Comparison of ENCODE assay signal across 10 cellular contexts in genomic region chr4:69760455-69760854, GRCh38. TPM values are rescaled to one million over a fixed set of nuclear protein-coding genes. Genes with fewer than 3 reads are reported as not detected.
DNase-seq lines count a peak whose midpoint lies in the region; ATAC-seq and TF ChIP-seq lines count a peak whose summit lies in the region.
"Had no signal": no experiment of that assay in that cellular context is flagged by ENCODE, and none has a peak within 500 bp of the region (broad histone marks: within the 10 kb centered on the region; RNA-seq: fewer than 3 reads in every experiment).

SULT1B1 (minus strand) TSS chr4:69760620; CDS start chr4:69755217, 5,403 bp downstream.

- peak; percentile 81 for ATAC-seq in Right ventricle myocardium superior (ENCODE audit: poor library complexity)
- ATAC-seq in left lobe of liver, result peak; percentile 90
- no peak for ATAC-seq in GM21447 (IDR thresholded peaks at IDR 0.05; ENCODE audit: unreplicated experiment)

- TF ChIP-seq CTCF in right atrium auricular region (IDR thresholded peaks at IDR 0.05) (no peak), type B pancreatic cell (conservative IDR thresholded peaks at IDR 0.05) (no peak)

- no peaks in the 10 kb centered on the region for H3K27me3 ChIP-seq in right atrium auricular region

- DNase-seq in Right ventricle myocardium superior (no peak), right atrium auricular region (ENCODE audit: low spot score) (no peak), left lobe of liver (ENCODE audit: low spot score) (peak; percentile 77), type B pancreatic cell (ENCODE audit: extremely low spot score, unreplicated experiment) (no peak), ecto neural progenitor cell (ENCODE audit: low spot score) (no peak), AG08396 (ENCODE audit: low spot score) (no peak)
- DNase-seq in activated naive CD4-positive, alpha-beta T cell treated with anti-CD3 and anti-CD28 coated beads, Interleukin-2, amount 50 U/mL, for 16 hours, result peak; percentile 23

- intact Hi-C loops in Right ventricle myocardium superior (cut with DNase I), result no loop called here

- H3K27ac Mint-ChIP-seq in type B pancreatic cell, result peak within 1 kb of the TSS; percentile 93

- no peaks in the 10 kb centered on the region for H3K36me3 Mint-ChIP-seq in type B pancreatic cell

- no peak within 1 kb of the TSS for H3K27ac ChIP-seq in right atrium auricular region
- H3K27ac ChIP-seq: C4-2B, thoracic aorta had no signal

- H3K9me3 ChIP-seq in right atrium auricular region, result no peaks in the 10 kb centered on the region
- H3K9me3 ChIP-seq: thoracic aorta had no signal

- H3K4me3 Mint-ChIP-seq in type B pancreatic cell, result peak within 1 kb of the TSS; percentile 64

- peaks cover 11% of the 10 kb centered on the region for H3K4me1 Mint-ChIP-seq in type B pancreatic cell (ENCODE audit: unreplicated experiment)

- no peaks in the 10 kb centered on the region for H3K27me3 Mint-ChIP-seq in type B pancreatic cell

- H3K4me3 ChIP-seq in right atrium auricular region, result no peak within 1 kb of the TSS
- H3K4me3 ChIP-seq: thoracic aorta had no signal

- H3K4me1 ChIP-seq in right atrium auricular region, result no peaks in the 10 kb centered on the region

- peaks cover 3% of the 10 kb centered on the region for H3K9me3 Mint-ChIP-seq in type B pancreatic cell

- no peaks in the 10 kb centered on the region for H3K36me3 ChIP-seq in right atrium auricular region
- H3K36me3 ChIP-seq: thoracic aorta had no signal

RNA-seq across cellular contexts. Expression of gene SULT1B1, which starts in this region (rescaled TPM):
- total RNA-seq in Right ventricle myocardium superior (0.89 TPM), right atrium auricular region (1 to 10 TPM in 1 of 2 donors, under 1 TPM in 1; 0.67 to 1.5 TPM), left lobe of liver (31.0 TPM), type B pancreatic cell (ENCODE audit: low replicate concordance) (2.5 and 4.4 TPM in 2 replicates)

Comparison
In these comparisons a context has a peak if more than half of its experiments do, and no peak if none do; other contexts are left out.
1. Peak in ATAC-seq in Right ventricle myocardium superior; RNA of the gene not detected or under 1 TPM.
2. DNase-seq: peak in activated naive CD4-positive, alpha-beta T cell treated with anti-CD3 and anti-CD28 coated beads, Interleukin-2, amount 50 U/mL, for 16 hours (single experiment) and left lobe of liver (single experiment); none in Right ventricle myocardium superior (single experiment), right atrium auricular region (single experiment), type B pancreatic cell (single experiment), ecto neural progenitor cell (single experiment) and AG08396 (single experiment).